In the genomic region with DNA sequence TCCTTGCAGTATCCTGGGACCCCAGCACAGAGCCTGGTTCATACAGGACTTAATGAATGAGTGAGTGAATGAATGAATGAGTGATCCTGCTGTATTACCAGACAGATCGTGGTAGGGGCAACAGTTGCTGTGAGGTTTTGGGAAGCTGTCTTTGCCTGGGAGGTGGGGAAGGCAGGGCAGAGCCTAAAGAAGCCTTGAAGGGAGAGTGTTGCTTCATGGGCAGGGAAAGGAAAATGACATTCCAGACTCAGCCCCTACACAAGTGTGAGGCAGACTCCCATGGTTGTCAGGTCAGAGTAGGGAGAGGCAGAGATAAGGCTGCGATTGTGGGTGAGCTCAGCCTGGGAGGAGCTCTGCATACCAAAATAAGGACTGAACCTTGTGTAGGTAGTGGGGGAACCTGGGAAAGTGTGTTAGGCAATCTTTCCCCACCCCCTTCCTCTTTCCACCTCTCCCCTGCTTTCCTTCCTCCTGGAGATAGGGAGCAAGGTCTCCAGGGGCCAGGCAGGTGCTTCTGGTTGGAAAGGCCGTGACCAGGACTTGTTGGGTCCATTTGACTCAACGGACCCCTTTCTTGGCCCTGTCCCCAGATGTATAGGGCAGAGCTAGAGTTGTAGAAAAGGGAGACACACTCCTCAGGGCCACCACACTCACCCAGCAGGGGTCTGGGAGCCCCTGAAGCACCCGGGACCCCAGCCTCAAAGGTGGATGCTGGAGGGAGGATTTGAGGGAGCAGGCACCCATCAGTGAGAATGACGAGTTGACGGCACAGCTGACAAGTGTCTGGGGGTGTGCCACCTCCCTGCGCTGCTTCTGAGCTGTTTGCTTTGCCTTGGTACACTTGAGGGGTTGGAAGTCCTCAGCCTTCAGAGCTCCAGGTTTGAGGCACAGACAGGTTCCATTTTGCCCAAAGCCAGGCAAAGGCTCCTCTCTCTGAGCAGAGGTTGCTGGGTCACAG, we compare ENCODE assay signal across 1 cellular context.
TF ChIP-seq lines count a peak whose summit lies in the region.

No MANE protein-coding gene starts in this region.

TF ChIP-seq in K562, 482 proteins besides CTCF, POLR2A, EP300 and RAD21 (continued from another document and continues in another):
- peak; percentile 77 for TF ChIP-seq JUND (IDR thresholded peaks at IDR 0.05; ENCODE audit: borderline replicate concordance, low read depth, low read length)
- peak; percentile 77; the same call in 1 of the 3 replicates for TF ChIP-seq JUND (tag; IDR thresholded peaks at IDR 0.05; ENCODE audit: borderline replicate concordance, low read depth, low read length)
- TF ChIP-seq, protein P1, sequence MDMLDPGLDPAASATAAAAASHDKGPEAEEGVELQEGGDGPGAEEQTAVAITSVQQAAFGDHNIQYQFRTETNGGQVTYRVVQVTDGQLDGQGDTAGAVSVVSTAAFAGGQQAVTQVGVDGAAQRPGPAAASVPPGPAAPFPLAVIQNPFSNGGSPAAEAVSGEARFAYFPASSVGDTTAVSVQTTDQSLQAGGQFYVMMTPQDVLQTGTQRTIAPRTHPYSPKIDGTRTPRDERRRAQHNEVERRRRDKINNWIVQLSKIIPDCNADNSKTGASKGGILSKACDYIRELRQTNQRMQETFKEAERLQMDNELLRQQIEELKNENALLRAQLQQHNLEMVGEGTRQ (CRISPR knock-in tag; IDR thresholded peaks at IDR 0.05), result no peak
- TF ChIP-seq DPF2 (IDR thresholded peaks at IDR 0.05), result peak; percentile 47
- TF ChIP-seq ZNF175 (CRISPR knock-in tag; IDR thresholded peaks at IDR 0.05; ENCODE audit: low read depth), result no peak
- peak; percentile 74 for TF ChIP-seq SMARCA4 (IDR thresholded peaks at IDR 0.05)
- TF ChIP-seq CHD2 (IDR thresholded peaks at IDR 0.05; ENCODE audit: low read depth, low read length), result no peak
- no peak for TF ChIP-seq SLC30A9 (CRISPR knock-in tag; IDR thresholded peaks at IDR 0.05)
- TF ChIP-seq, protein P2, sequence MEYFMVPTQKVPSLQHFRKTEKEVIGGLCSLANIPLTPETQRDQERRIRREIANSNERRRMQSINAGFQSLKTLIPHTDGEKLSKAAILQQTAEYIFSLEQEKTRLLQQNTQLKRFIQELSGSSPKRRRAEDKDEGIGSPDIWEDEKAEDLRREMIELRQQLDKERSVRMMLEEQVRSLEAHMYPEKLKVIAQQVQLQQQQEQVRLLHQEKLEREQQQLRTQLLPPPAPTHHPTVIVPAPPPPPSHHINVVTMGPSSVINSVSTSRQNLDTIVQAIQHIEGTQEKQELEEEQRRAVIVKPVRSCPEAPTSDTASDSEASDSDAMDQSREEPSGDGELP (CRISPR knock-in tag; IDR thresholded peaks at IDR 0.05; ENCODE audit: borderline replicate concordance), result 0 out of 2 replicates have a peak, but pooled peaks have one; percentile 7
- TF ChIP-seq TEAD4 (IDR thresholded peaks at IDR 0.05; ENCODE audit: low read length), result peak; percentile 43; the same call in 1 of the 2 replicates
- no peak for TF ChIP-seq TEAD4 (CRISPR knock-in tag; IDR thresholded peaks at IDR 0.05; ENCODE audit: borderline replicate concordance)
- peak; percentile 29; the same call in 1 of the 2 replicates for TF ChIP-seq ARID1B (IDR thresholded peaks at IDR 0.05)
- TF ChIP-seq, protein P3, sequence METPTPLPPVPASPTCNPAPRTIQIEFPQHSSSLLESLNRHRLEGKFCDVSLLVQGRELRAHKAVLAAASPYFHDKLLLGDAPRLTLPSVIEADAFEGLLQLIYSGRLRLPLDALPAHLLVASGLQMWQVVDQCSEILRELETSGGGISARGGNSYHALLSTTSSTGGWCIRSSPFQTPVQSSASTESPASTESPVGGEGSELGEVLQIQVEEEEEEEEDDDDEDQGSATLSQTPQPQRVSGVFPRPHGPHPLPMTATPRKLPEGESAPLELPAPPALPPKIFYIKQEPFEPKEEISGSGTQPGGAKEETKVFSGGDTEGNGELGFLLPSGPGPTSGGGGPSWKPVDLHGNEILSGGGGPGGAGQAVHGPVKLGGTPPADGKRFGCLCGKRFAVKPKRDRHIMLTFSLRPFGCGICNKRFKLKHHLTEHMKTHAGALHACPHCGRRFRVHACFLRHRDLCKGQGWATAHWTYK (CRISPR knock-in tag; IDR thresholded peaks at IDR 0.05), result no peak
- TF ChIP-seq, protein P4, sequence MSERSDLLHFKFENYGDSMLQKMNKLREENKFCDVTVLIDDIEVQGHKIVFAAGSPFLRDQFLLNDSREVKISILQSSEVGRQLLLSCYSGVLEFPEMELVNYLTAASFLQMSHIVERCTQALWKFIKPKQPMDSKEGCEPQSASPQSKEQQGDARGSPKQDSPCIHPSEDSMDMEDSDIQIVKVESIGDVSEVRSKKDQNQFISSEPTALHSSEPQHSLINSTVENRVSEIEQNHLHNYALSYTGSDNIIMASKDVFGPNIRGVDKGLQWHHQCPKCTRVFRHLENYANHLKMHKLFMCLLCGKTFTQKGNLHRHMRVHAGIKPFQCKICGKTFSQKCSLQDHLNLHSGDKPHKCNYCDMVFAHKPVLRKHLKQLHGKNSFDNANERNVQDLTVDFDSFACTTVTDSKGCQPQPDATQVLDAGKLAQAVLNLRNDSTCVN (CRISPR knock-in tag; IDR thresholded peaks at IDR 0.05), result 0 out of 2 replicates have a peak, but pooled peaks have one; percentile 10
- TF ChIP-seq, protein P5, sequence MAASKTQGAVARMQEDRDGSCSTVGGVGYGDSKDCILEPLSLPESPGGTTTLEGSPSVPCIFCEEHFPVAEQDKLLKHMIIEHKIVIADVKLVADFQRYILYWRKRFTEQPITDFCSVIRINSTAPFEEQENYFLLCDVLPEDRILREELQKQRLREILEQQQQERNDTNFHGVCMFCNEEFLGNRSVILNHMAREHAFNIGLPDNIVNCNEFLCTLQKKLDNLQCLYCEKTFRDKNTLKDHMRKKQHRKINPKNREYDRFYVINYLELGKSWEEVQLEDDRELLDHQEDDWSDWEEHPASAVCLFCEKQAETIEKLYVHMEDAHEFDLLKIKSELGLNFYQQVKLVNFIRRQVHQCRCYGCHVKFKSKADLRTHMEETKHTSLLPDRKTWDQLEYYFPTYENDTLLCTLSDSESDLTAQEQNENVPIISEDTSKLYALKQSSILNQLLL (CRISPR knock-in tag; IDR thresholded peaks at IDR 0.05; ENCODE audit: borderline replicate concordance), result no peak
- TF ChIP-seq, protein P6, sequence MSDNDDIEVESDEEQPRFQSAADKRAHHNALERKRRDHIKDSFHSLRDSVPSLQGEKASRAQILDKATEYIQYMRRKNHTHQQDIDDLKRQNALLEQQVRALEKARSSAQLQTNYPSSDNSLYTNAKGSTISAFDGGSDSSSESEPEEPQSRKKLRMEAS (CRISPR knock-in tag; IDR thresholded peaks at IDR 0.05), result no peak
- TF ChIP-seq SP1 (CRISPR knock-in tag; IDR thresholded peaks at IDR 0.05), result no peak
- no peak for TF ChIP-seq CCNT2 (IDR thresholded peaks at IDR 0.05; ENCODE audit: borderline replicate concordance, extremely low read depth, insufficient read length, low read depth, low read length)
- peak; percentile 99 for TF ChIP-seq ZNF24 (IDR thresholded peaks at IDR 0.05)
- TF ChIP-seq L3MBTL2 (IDR thresholded peaks at IDR 0.05), result 0 out of 2 replicates have a peak, but pooled peaks have one; percentile 15
- TF ChIP-seq ZNF766 (CRISPR knock-in tag; conservative IDR thresholded peaks at IDR 0.05), result no peak
- TF ChIP-seq CREM (IDR thresholded peaks at IDR 0.05; ENCODE audit: low read depth), result peak; percentile 20; the same call in 1 of the 2 replicates
- TF ChIP-seq, protein P7, sequence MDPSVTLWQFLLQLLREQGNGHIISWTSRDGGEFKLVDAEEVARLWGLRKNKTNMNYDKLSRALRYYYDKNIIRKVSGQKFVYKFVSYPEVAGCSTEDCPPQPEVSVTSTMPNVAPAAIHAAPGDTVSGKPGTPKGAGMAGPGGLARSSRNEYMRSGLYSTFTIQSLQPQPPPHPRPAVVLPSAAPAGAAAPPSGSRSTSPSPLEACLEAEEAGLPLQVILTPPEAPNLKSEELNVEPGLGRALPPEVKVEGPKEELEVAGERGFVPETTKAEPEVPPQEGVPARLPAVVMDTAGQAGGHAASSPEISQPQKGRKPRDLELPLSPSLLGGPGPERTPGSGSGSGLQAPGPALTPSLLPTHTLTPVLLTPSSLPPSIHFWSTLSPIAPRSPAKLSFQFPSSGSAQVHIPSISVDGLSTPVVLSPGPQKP (CRISPR knock-in tag; IDR thresholded peaks at IDR 0.05), result no peak
- TF ChIP-seq SOX6 (IDR thresholded peaks at IDR 0.05), result 0 out of 2 replicates have a peak, but pooled peaks have one; percentile 28
- TF ChIP-seq SREBF1 (IDR thresholded peaks at IDR 0.05; ENCODE audit: borderline replicate concordance, low read depth, low read length), result no peak
- peak; percentile 95 for TF ChIP-seq CEBPB (tag; IDR thresholded peaks at IDR 0.05)
- TF ChIP-seq CBX3 (IDR thresholded peaks at IDR 0.05; ENCODE audit: borderline replicate concordance in 1 of 2, low read length in 2 of 2), result peak in 1 of 2 experiments; percentile 45; a peak in 1 of 3 replicates
- TF ChIP-seq RCOR1 (IDR thresholded peaks at IDR 0.05; ENCODE audit: borderline replicate concordance in 1 of 2, low read depth in 2 of 2, low read length in 2 of 2), result peak in 1 of 2 experiments; percentile 53; a peak in 1 of 4 replicates
- no peak for TF ChIP-seq TSC22D4 (tag; IDR thresholded peaks at IDR 0.05)
- peak; percentile 27; the same call in 1 of the 2 replicates for TF ChIP-seq MBD2 (IDR thresholded peaks at IDR 0.05; ENCODE audit: borderline replicate concordance, low read depth)
- TF ChIP-seq TEAD2 (tag; IDR thresholded peaks at IDR 0.05), result 0 out of 2 replicates have a peak, but pooled peaks have one; percentile 5
- peak; percentile 28 to 67; a peak in 1 of 4 replicates for TF ChIP-seq FOXK2 (conservative IDR thresholded peaks at IDR 0.05 in 1 of 2, IDR thresholded peaks at IDR 0.05 in 1 of 2; ENCODE audit: low read depth in 2 of 2)
- no peak for TF ChIP-seq MCM7 (IDR thresholded peaks at IDR 0.05)
- TF ChIP-seq, protein P8, sequence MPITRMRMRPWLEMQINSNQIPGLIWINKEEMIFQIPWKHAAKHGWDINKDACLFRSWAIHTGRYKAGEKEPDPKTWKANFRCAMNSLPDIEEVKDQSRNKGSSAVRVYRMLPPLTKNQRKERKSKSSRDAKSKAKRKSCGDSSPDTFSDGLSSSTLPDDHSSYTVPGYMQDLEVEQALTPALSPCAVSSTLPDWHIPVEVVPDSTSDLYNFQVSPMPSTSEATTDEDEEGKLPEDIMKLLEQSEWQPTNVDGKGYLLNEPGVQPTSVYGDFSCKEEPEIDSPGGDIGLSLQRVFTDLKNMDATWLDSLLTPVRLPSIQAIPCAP (CRISPR knock-in tag; IDR thresholded peaks at IDR 0.05; ENCODE audit: borderline replicate concordance), result no peak
- TF ChIP-seq, protein P9, sequence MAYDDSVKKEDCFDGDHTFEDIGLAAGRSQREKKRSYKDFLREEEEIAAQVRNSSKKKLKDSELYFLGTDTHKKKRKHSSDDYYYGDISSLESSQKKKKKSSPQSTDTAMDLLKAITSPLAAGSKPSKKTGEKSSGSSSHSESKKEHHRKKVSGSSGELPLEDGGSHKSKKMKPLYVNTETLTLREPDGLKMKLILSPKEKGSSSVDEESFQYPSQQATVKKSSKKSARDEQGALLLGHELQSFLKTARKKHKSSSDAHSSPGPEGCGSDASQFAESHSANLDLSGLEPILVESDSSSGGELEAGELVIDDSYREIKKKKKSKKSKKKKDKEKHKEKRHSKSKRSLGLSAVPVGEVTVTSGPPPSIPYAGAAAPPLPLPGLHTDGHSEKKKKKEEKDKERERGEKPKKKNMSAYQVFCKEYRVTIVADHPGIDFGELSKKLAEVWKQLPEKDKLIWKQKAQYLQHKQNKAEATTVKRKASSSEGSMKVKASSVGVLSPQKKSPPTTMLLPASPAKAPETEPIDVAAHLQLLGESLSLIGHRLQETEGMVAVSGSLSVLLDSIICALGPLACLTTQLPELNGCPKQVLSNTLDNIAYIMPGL (CRISPR knock-in tag; IDR thresholded peaks at IDR 0.05), result no peak
- TF ChIP-seq ATF1 (CRISPR knock-in tag; IDR thresholded peaks at IDR 0.05), result no peak
- peak; percentile 25; the same call in 1 of the 2 replicates for TF ChIP-seq ATF1 (tag; IDR thresholded peaks at IDR 0.05)
- 0 out of 2 replicates have a peak, but pooled peaks have one; percentile 29 for TF ChIP-seq SMARCE1 (IDR thresholded peaks at IDR 0.05)
- TF ChIP-seq, protein P10, sequence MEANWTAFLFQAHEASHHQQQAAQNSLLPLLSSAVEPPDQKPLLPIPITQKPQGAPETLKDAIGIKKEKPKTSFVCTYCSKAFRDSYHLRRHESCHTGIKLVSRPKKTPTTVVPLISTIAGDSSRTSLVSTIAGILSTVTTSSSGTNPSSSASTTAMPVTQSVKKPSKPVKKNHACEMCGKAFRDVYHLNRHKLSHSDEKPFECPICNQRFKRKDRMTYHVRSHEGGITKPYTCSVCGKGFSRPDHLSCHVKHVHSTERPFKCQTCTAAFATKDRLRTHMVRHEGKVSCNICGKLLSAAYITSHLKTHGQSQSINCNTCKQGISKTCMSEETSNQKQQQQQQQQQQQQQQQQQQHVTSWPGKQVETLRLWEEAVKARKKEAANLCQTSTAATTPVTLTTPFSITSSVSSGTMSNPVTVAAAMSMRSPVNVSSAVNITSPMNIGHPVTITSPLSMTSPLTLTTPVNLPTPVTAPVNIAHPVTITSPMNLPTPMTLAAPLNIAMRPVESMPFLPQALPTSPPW (CRISPR knock-in tag; IDR thresholded peaks at IDR 0.05), result peak; percentile 16; the same call in 1 of the 2 replicates
- no peak for TF ChIP-seq NFATC3 (IDR thresholded peaks at IDR 0.05)
- no peak for TF ChIP-seq FOXJ2 (tag; IDR thresholded peaks at IDR 0.05)
- TF ChIP-seq, protein P11, sequence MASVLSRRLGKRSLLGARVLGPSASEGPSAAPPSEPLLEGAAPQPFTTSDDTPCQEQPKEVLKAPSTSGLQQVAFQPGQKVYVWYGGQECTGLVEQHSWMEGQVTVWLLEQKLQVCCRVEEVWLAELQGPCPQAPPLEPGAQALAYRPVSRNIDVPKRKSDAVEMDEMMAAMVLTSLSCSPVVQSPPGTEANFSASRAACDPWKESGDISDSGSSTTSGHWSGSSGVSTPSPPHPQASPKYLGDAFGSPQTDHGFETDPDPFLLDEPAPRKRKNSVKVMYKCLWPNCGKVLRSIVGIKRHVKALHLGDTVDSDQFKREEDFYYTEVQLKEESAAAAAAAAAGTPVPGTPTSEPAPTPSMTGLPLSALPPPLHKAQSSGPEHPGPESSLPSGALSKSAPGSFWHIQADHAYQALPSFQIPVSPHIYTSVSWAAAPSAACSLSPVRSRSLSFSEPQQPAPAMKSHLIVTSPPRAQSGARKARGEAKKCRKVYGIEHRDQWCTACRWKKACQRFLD (CRISPR knock-in tag; IDR thresholded peaks at IDR 0.05), result no peak
- 0 out of 2 replicates have a peak, but pooled peaks have one; percentile 21 for TF ChIP-seq LEF1 (IDR thresholded peaks at IDR 0.05)
- peak; percentile 8 for TF ChIP-seq MEIS2 (IDR thresholded peaks at IDR 0.05; ENCODE audit: partially characterized antibody)
- TF ChIP-seq MAFG (tag; conservative IDR thresholded peaks at IDR 0.05), result no peak
